In the genomic region with DNA sequence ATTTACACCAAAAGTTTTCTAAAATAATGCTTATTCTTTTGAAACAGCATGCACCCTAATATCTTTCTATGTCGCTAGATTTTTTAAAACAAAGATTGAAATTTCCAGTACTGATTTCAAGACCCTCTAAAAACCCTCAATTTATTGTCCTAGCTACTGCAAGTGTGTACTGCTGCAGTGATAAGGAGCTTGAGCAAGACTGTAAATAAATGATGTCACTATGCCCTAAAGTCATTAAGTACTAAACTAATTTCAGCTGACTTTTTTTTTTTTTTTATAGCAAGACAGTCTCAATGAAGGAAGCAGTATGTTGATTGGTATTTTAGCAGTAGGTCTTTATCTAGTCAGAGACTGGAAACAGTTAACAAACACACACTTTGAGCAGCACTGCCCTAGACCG, we compare ENCODE assay signal across 15 cellular contexts. TPM values are rescaled to one million over a fixed set of nuclear protein-coding genes. Genes with fewer than 3 reads are reported as not detected.
DNase-seq lines count a peak whose midpoint lies in the region; ATAC-seq, FAIRE-seq and TF ChIP-seq lines count a peak whose summit lies in the region.
"Had no signal": no experiment of that assay in that cellular context is flagged by ENCODE, and none has a peak within 500 bp of the region (broad histone marks: within the 10 kb centered on the region; RNA-seq: fewer than 3 reads in every experiment).

No MANE protein-coding gene starts in this region.

- DNase-seq in A549 (ENCODE audit: low read depth in 1 of 2, low spot score in 1 of 2), result no peak
- no peak for DNase-seq in left colon
- DNase-seq in AG08395 (ENCODE audit: low spot score), result no peak
- DNase-seq in G401 (ENCODE audit: low spot score), result no peak
- no peak for DNase-seq in HK-2 (ENCODE audit: unreplicated experiment)
- DNase-seq: CD4-positive, alpha-beta memory T cell; DMS79 treated with DMSO at 0.1 percent for 48 hours; EL; GDM1; HCEC 1CT had no signal

- ATAC-seq in A549 (no peak), left colon (peak; percentile 90), HG02623 (IDR thresholded peaks at IDR 0.05; ENCODE audit: unreplicated experiment) (no peak)

- no peak overlapping the region for H3K27ac ChIP-seq in A549
- peak overlapping the region; percentile 41 to 64 for H3K27ac ChIP-seq in mucosa of rectum (ENCODE audit: low read depth in 2 of 2, low read length in 2 of 2)
- H3K27ac ChIP-seq: 22Rv1, C4-2B had no signal

- no peak for TF ChIP-seq CTCF in A549 (IDR thresholded peaks at IDR 0.05)

- H3K4me3 ChIP-seq in A549 (no peak overlapping the region), mucosa of rectum (ENCODE audit: low read length in 2 of 2) (peak overlapping the region in 1 of 2 donors; percentile 22)

- 40% methylated on average over 2 of the region's 2 CpGs for WGBS in A549 (ENCODE audit: missing lambda C conversion rate)

- H3K9ac ChIP-seq in mucosa of rectum (ENCODE audit: low read depth in 1 of 2, low read length in 2 of 2), result no peak overlapping the region

- H3K27me3 ChIP-seq in mucosa of rectum (ENCODE audit: control insufficient read depth in 2 of 2, insufficient read depth in 2 of 2, low read length in 2 of 2), result peaks cover 0 to 2% of the 10 kb centered on the region in 2 donors

- POLR2A ChIA-PET in A549 (lab: Yijun Ruan, JAX), result interaction anchor here (1.6 kb wide), 1 partner anchor 54 kb away, joined by 3 read pairs; no protein-coding TSS in a partner anchor

- H3K9me3 ChIP-seq in A549 (no peaks in the 10 kb centered on the region), mucosa of rectum (ENCODE audit: control insufficient read depth in 2 of 2, low read length in 2 of 2) (no peaks in the 10 kb centered on the region)

- H3K4me1 ChIP-seq in A549 (no peaks in the 10 kb centered on the region), mucosa of rectum (ENCODE audit: control insufficient read depth in 2 of 2, insufficient read depth in 2 of 2, low read length in 2 of 2) (peaks cover 15 to 17% of the 10 kb centered on the region in 2 donors)

- in situ Hi-C loops in G401 (cut with HindIII; ENCODE audit: low sequenced_read_pairs), result no loop called here

- no peak for TF ChIP-seq RAD21 in A549 (conservative IDR thresholded peaks at IDR 0.05 in 1 of 2, IDR thresholded peaks at IDR 0.05 in 1 of 2)

- CTCF ChIA-PET in A549 (lab: Yijun Ruan, JAX), result interaction anchor here (0.6 to 1.2 kb wide), 4 partner anchors 9 to 44 kb away, joined by 3 to 5 read pairs (median 3); no protein-coding TSS in a partner anchor

- no peak for TF ChIP-seq POLR2A in A549 (IDR thresholded peaks at IDR 0.05; ENCODE audit: low read length)

- FAIRE-seq in A549 (lab: Jason Lieb, UNC) (peak; percentile 18), colon (lab: Jason Lieb, UNC) (peak; percentile 90)

- no peak for TF ChIP-seq EP300 in A549 (IDR thresholded peaks at IDR 0.05)

- H3K36me3 ChIP-seq in mucosa of rectum (ENCODE audit: control insufficient read depth in 2 of 2, insufficient read depth in 2 of 2, low read length in 2 of 2), result no peaks in the 10 kb centered on the region

- H3K4me2 ChIP-seq in A549, result no peak overlapping the region

- intact Hi-C loops in left colon (cut with DNase I, micrococcal nuclease), result no loop called here

TF ChIP-seq in A549, 52 proteins besides CTCF, POLR2A, EP300 and RAD21:
- TF ChIP-seq USF2 (IDR thresholded peaks at IDR 0.05) (no peak), MAZ (IDR thresholded peaks at IDR 0.05; ENCODE audit: borderline replicate concordance, low read depth, low read length) (no peak), RARB (CRISPR knock-in tag; IDR thresholded peaks at IDR 0.05) (no peak), PBX3 (IDR thresholded peaks at IDR 0.05) (no peak), TP53 (CRISPR knock-in tag; IDR thresholded peaks at IDR 0.05) (no peak), SMC3 (IDR thresholded peaks at IDR 0.05) (no peak), ZFP36 (IDR thresholded peaks at IDR 0.05; ENCODE audit: borderline replicate concordance, partially characterized antibody) (no peak), EHMT2 (IDR thresholded peaks at IDR 0.05; ENCODE audit: low read depth) (no peak), NPAS2 (CRISPR knock-in tag; IDR thresholded peaks at IDR 0.05; ENCODE audit: borderline replicate concordance) (no peak), CHD2 (IDR thresholded peaks at IDR 0.05; ENCODE audit: low read length, partially characterized antibody) (no peak), MAFK (IDR thresholded peaks at IDR 0.05; ENCODE audit: partially characterized antibody) (no peak)
- TF ChIP-seq, protein P1, sequence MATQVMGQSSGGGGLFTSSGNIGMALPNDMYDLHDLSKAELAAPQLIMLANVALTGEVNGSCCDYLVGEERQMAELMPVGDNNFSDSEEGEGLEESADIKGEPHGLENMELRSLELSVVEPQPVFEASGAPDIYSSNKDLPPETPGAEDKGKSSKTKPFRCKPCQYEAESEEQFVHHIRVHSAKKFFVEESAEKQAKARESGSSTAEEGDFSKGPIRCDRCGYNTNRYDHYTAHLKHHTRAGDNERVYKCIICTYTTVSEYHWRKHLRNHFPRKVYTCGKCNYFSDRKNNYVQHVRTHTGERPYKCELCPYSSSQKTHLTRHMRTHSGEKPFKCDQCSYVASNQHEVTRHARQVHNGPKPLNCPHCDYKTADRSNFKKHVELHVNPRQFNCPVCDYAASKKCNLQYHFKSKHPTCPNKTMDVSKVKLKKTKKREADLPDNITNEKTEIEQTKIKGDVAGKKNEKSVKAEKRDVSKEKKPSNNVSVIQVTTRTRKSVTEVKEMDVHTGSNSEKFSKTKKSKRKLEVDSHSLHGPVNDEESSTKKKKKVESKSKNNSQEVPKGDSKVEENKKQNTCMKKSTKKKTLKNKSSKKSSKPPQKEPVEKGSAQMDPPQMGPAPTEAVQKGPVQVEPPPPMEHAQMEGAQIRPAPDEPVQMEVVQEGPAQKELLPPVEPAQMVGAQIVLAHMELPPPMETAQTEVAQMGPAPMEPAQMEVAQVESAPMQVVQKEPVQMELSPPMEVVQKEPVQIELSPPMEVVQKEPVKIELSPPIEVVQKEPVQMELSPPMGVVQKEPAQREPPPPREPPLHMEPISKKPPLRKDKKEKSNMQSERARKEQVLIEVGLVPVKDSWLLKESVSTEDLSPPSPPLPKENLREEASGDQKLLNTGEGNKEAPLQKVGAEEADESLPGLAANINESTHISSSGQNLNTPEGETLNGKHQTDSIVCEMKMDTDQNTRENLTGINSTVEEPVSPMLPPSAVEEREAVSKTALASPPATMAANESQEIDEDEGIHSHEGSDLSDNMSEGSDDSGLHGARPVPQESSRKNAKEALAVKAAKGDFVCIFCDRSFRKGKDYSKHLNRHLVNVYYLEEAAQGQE (IDR thresholded peaks at IDR 0.05), result no peak

RNA-seq across cellular contexts. Expression of gene MIER3, which starts 12.2 kb away (rescaled TPM):
- polyA plus RNA-seq in A549 (2011; rRNA removed) (20.8 and 26.1 TPM in 2 replicates), A549 (2017; fragmentation: RNase III; extraction: RNeasy Plus Mini Kit Qiagen cat#74134 plus additional on column Dnase treatment) (9.4 to 10.0 TPM (median 9.7 TPM) in 3 replicates)
- polyA plus RNA-seq in A549 (2012; cell fraction: cytosol; rRNA removed), result 3.3 and 3.5 TPM in 2 replicates
- 5.0 and 5.7 TPM in 2 replicates for polyA plus RNA-seq in A549 (2012; cell fraction: nucleus; rRNA removed)
- polyA minus RNA-seq in A549 (2011; rRNA and poly(A)+ RNA removed), result 26.4 and 33.6 TPM in 2 replicates
- total RNA-seq in left colon, result 100 to 1,000 TPM in 1 of 2 donors, 10 to 100 TPM in 1; 84.1 to 170 TPM
- total RNA-seq in G401 (2014; rRNA removed; shearing (Covaris generic)), result 13.7 and 21.2 TPM in 2 replicates

RNA-seq across cellular contexts. Expression of gene SETD9, which starts 54.8 kb away (rescaled TPM):
- polyA plus RNA-seq in A549 (2011; rRNA removed) (9.4 and 13.1 TPM in 2 replicates), A549 (2017; fragmentation: RNase III; extraction: RNeasy Plus Mini Kit Qiagen cat#74134 plus additional on column Dnase treatment) (8.5 to 9.4 TPM (median 8.7 TPM) in 3 replicates)
- 3.6 and 4.3 TPM in 2 replicates for polyA plus RNA-seq in A549 (2012; cell fraction: cytosol; rRNA removed)
- 1.2 and 1.9 TPM in 2 replicates for polyA plus RNA-seq in A549 (2012; cell fraction: nucleus; rRNA removed)
- polyA minus RNA-seq in A549 (2011; rRNA and poly(A)+ RNA removed), result 2.9 and 3.0 TPM in 2 replicates
- 10 to 100 TPM; 17.1 to 26.3 TPM for total RNA-seq in left colon
- total RNA-seq in G401 (2014; rRNA removed; shearing (Covaris generic)), result 16.0 and 43.8 TPM in 2 replicates

Comparison
In these comparisons a context has a peak if more than half of its experiments do, and no peak if none do; other contexts are left out.
1. H3K27ac ChIP-seq: peak in mucosa of rectum (2 of 2); none in A549 (0 of 2).